In genomic region chr14:101986953-101987352, GRCh38 we compare ENCODE assay signal across 23 cellular contexts. TPM values are rescaled to one million over a fixed set of nuclear protein-coding genes. Genes with fewer than 3 reads are reported as not detected.
A peak's percentile ranks its signal among the peaks of the same experiment; 100 is the strongest.
DNase-seq lines count a peak whose midpoint lies in the region; ATAC-seq, FAIRE-seq and TF ChIP-seq lines count a peak whose summit lies in the region.
"Had no signal": no experiment of that assay in that cellular context is flagged by ENCODE, and none has a peak within 500 bp of the region (broad histone marks: within the 10 kb centered on the region; RNA-seq: fewer than 3 reads in every experiment).

No MANE protein-coding gene starts in this region.

- H3K9me3 Mint-ChIP-seq in activated T-cell treated with anti-CD3 and anti-CD28 coated beads, Interleukin-2, amount 50 U/mL, for 24 hours: no peaks in the 10 kb centered on the region
- H3K9me3 Mint-ChIP-seq in CD8-positive, alpha-beta memory T cell: no peaks in the 10 kb centered on the region
- no peaks in the 10 kb centered on the region for H3K9me3 Mint-ChIP-seq in Calu3 (ENCODE audit: low read depth, unreplicated experiment)
- H3K9me3 Mint-ChIP-seq: CD4-positive, alpha-beta memory T cell; HFFc6 had no signal

- H3K27me3 ChIP-seq in gastroesophageal sphincter (no peaks in the 10 kb centered on the region), osteoblast (ENCODE audit: insufficient read depth, low read length) (no peaks in the 10 kb centered on the region)
- no peaks in the 10 kb centered on the region for H3K27me3 ChIP-seq in CD8-positive, alpha-beta memory T cell (ENCODE audit: insufficient read depth, low read length, poor library complexity, severe bottlenecking)

- no peaks in the 10 kb centered on the region for H3K27me3 Mint-ChIP-seq in activated T-cell treated with anti-CD3 and anti-CD28 coated beads, Interleukin-2, amount 50 U/mL, for 24 hours
- H3K27me3 Mint-ChIP-seq in CD8-positive, alpha-beta memory T cell: no peaks in the 10 kb centered on the region
- no peaks in the 10 kb centered on the region for H3K27me3 Mint-ChIP-seq in Calu3 (ENCODE audit: unreplicated experiment)
- H3K27me3 Mint-ChIP-seq: CD4-positive, alpha-beta memory T cell had no signal

- peak overlapping the region in 3 of 4 donors; percentile 8 to 49 (median 38) for H3K27ac ChIP-seq in gastroesophageal sphincter
- H3K27ac ChIP-seq in osteoblast (ENCODE audit: low read depth, low read length): no peak overlapping the region
- no peak overlapping the region for H3K27ac ChIP-seq in CD8-positive, alpha-beta memory T cell (ENCODE audit: low read depth, low read length)
- H3K27ac ChIP-seq: A549 had no signal

- TF ChIP-seq CTCF in D721Med (IDR thresholded peaks at IDR 0.05; ENCODE audit: insufficient read depth, missing control alignments) (no peak), gastroesophageal sphincter (IDR thresholded peaks at IDR 0.05) (no peak), osteoblast (IDR thresholded peaks at IDR 0.05; ENCODE audit: extremely low read depth, low read depth, low read length) (no peak), Calu3 (IDR thresholded peaks at IDR 0.05; ENCODE audit: unreplicated experiment) (no peak)

- no peak for DNase-seq in activated T-cell treated with anti-CD3 and anti-CD28 coated beads, Interleukin-2, amount 50 U/mL, for 24 hours
- DNase-seq in activated T-cell treated with anti-CD3 and anti-CD28 coated beads for 4 hours: no peak
- DNase-seq in Ammon's horn (ENCODE audit: low spot score): peak; percentile 26
- DNase-seq in D721Med (ENCODE audit: insufficient read length, low spot score): peak; percentile 38
- DNase-seq in osteoblast (ENCODE audit: insufficient read length, low spot score, missing footprints): no peak
- DNase-seq in CD8-positive, alpha-beta memory T cell: no peak
- no peak for DNase-seq in Calu3
- DNase-seq: 8988T; ACHN; AML-193; C1 segment of cervical spinal cord; Caco-2; CD4-positive, alpha-beta memory T cell; DMS153; DND-41; GOT3; HFFc6 had no signal

- no peak for TF ChIP-seq POLR2A in gastroesophageal sphincter (IDR thresholded peaks at IDR 0.05)

- WGBS in gastroesophageal sphincter (ENCODE audit: low coverage in 1 of 2), 2 donors: 40% methylated on average over 1 of the region's 7 CpGs; no CpG with 5 or more reads in 1 of the 2 donors

- peaks cover 0 to 99% of the 10 kb centered on the region in 2 donors for H3K36me3 ChIP-seq in gastroesophageal sphincter
- peaks cover 79% of the 10 kb centered on the region for H3K36me3 ChIP-seq in osteoblast (ENCODE audit: insufficient read depth, low read length)
- H3K36me3 ChIP-seq in CD8-positive, alpha-beta memory T cell (ENCODE audit: insufficient read depth, low read length): peaks cover 59% of the 10 kb centered on the region

- ATAC-seq in gastroesophageal sphincter: no peak
- ATAC-seq: A549 had no signal

- no peak for TF ChIP-seq EP300 in gastroesophageal sphincter (IDR thresholded peaks at IDR 0.05)

- CTCF ChIA-PET in CD8-positive, alpha-beta memory T cell (lab: Charles Lee): interaction anchor here (1.2 to 1.8 kb wide), 2 partner anchors 25 to 110 kb away, joined by 4 read pairs; no protein-coding TSS in a partner anchor
- CTCF ChIA-PET in Calu3 (lab: Charles Lee): no interaction called here

- H3K4me2 ChIP-seq in osteoblast (ENCODE audit: insufficient read depth, low read length): no peak overlapping the region
- H3K4me2 ChIP-seq: A549 had no signal

- peaks cover 81% of the 10 kb centered on the region for H3K79me2 ChIP-seq in osteoblast (ENCODE audit: insufficient read depth, low read length)

- H3K9me3 ChIP-seq in gastroesophageal sphincter (no peaks in the 10 kb centered on the region), osteoblast (ENCODE audit: low read depth, low read length) (no peaks in the 10 kb centered on the region)
- no peaks in the 10 kb centered on the region for H3K9me3 ChIP-seq in CD8-positive, alpha-beta memory T cell (ENCODE audit: low read length)
- H3K9me3 ChIP-seq: A549, Caco-2, HAP-1 had no signal

- POLR2A ChIA-PET in CD8-positive, alpha-beta memory T cell (lab: Charles Lee): no interaction called here

- H2AFZ ChIP-seq in osteoblast (ENCODE audit: low read length): no peak overlapping the region

- H3K4me1 ChIP-seq in gastroesophageal sphincter (peaks cover 0 to 10% (median 0%) of the 10 kb centered on the region in 3 donors), osteoblast (ENCODE audit: insufficient read depth, low read length) (peaks cover 6% of the 10 kb centered on the region)
- H3K4me1 ChIP-seq in CD8-positive, alpha-beta memory T cell (ENCODE audit: insufficient read depth, low read length): no peaks in the 10 kb centered on the region
- H3K4me1 ChIP-seq: A549, Caco-2, HAP-1 had no signal

- intact Hi-C loops in Calu3 (cut with micrococcal nuclease; ENCODE audit: unreplicated experiment): no loop called here

- no peak overlapping the region for H3K4me3 ChIP-seq in gastroesophageal sphincter
- no peak overlapping the region for H3K4me3 ChIP-seq in osteoblast (ENCODE audit: insufficient read depth, low read length)
- no peak overlapping the region for H3K4me3 ChIP-seq in CD8-positive, alpha-beta memory T cell (ENCODE audit: low read length)
- H3K4me3 ChIP-seq: A549, HAP-1 had no signal

- H3K36me3 Mint-ChIP-seq in activated T-cell treated with anti-CD3 and anti-CD28 coated beads, Interleukin-2, amount 50 U/mL, for 24 hours (ENCODE audit: low read depth): peaks cover 89% of the 10 kb centered on the region
- peaks cover 21 to 82% (median 33%) of the 10 kb centered on the region in 3 donors for H3K36me3 Mint-ChIP-seq in CD8-positive, alpha-beta memory T cell
- peaks cover 68% of the 10 kb centered on the region for H3K36me3 Mint-ChIP-seq in Calu3 (ENCODE audit: insufficient read depth, unreplicated experiment)

- no peak for FAIRE-seq in D721Med (lab: Jason Lieb, UNC)
- FAIRE-seq: A549, G401.6, GM12892, H54 had no signal

- no TSS peak for BruUV-seq in Calu3 (replicated peaks; lab: Mats Ljungman, UMichigan)

- peaks cover 8% of the 10 kb centered on the region for H3K4me1 Mint-ChIP-seq in activated T-cell treated with anti-CD3 and anti-CD28 coated beads, Interleukin-2, amount 50 U/mL, for 24 hours (ENCODE audit: low read depth)
- H3K4me1 Mint-ChIP-seq in CD8-positive, alpha-beta memory T cell: peaks cover 0 to 7% (median 3%) of the 10 kb centered on the region in 3 donors
- no peaks in the 10 kb centered on the region for H3K4me1 Mint-ChIP-seq in Calu3 (ENCODE audit: low read depth, unreplicated experiment)

- H3K4me3 Mint-ChIP-seq in activated T-cell treated with anti-CD3 and anti-CD28 coated beads, Interleukin-2, amount 50 U/mL, for 24 hours: no peak overlapping the region
- H3K4me3 Mint-ChIP-seq in CD8-positive, alpha-beta memory T cell: no peak overlapping the region
- H3K4me3 Mint-ChIP-seq in Calu3 (ENCODE audit: low read depth, unreplicated experiment): no peak overlapping the region
- H3K4me3 Mint-ChIP-seq: CD4-positive, alpha-beta memory T cell; HFFc6 had no signal

- H3K27ac Mint-ChIP-seq in activated T-cell treated with anti-CD3 and anti-CD28 coated beads, Interleukin-2, amount 50 U/mL, for 24 hours: peak overlapping the region; percentile 35
- peak overlapping the region in 2 of 8 donors; percentile 68 to 87 for H3K27ac Mint-ChIP-seq in CD8-positive, alpha-beta memory T cell
- H3K27ac Mint-ChIP-seq in Calu3 (ENCODE audit: unreplicated experiment): no peak overlapping the region
- H3K27ac Mint-ChIP-seq: HFFc6 had no signal

- H4K20me1 ChIP-seq in osteoblast (ENCODE audit: insufficient read depth, low read length): peaks cover 22% of the 10 kb centered on the region

RNA-seq across cellular contexts. Expression of gene DYNC1H1, which starts 22.6 kb away (rescaled TPM):
- 1,000 to 10,000 TPM in 1 of 4 donors, 100 to 1,000 TPM in 3; 606 to 1,020 (median 666) TPM for total RNA-seq in gastroesophageal sphincter
- 332 and 340 TPM in 2 replicates for total RNA-seq in osteoblast
- total RNA-seq in CD8-positive, alpha-beta memory T cell: 100 to 1,000 TPM; 241 to 249 TPM
- 59.7 TPM for polyA plus RNA-seq in CD8-positive, alpha-beta memory T cell
- 510 and 529 TPM in 2 replicates for total RNA-seq in Calu3 (2022)

Comparison
In these comparisons a context has a peak if more than half of its experiments do, and no peak if none do; other contexts are left out.
1. DNase-seq: peak in Ammon's horn (single experiment) and D721Med (single experiment); none in activated T-cell treated with anti-CD3 and anti-CD28 coated beads, Interleukin-2, amount 50 U/mL, for 24 hours (single experiment), activated T-cell treated with anti-CD3 and anti-CD28 coated beads for 4 hours (single experiment), osteoblast (single experiment), CD8-positive, alpha-beta memory T cell (0 of 5) and Calu3 (single experiment).
2. H3K27ac ChIP-seq: peak in gastroesophageal sphincter (3 of 4); none in osteoblast (single experiment) and CD8-positive, alpha-beta memory T cell (single experiment).